Comparison of ENCODE assay signal across 10 cellular contexts in genomic region chr9:88988796-88989641, GRCh38. TPM values are rescaled to one million over a fixed set of nuclear protein-coding genes. Genes with fewer than 3 reads are reported as not detected.
DNase-seq lines count a peak whose midpoint lies in the region; ATAC-seq, FAIRE-seq and TF ChIP-seq lines count a peak whose summit lies in the region.
"Had no signal": no experiment of that assay in that cellular context is flagged by ENCODE, and none has a peak within 500 bp of the region (broad histone marks: within the 10 kb centered on the region; RNA-seq: fewer than 3 reads in every experiment).

No MANE protein-coding gene starts in this region.

- peaks cover 4% of the 10 kb centered on the region for H3K36me3 Mint-ChIP-seq in neural progenitor cell

- H3K4me2 ChIP-seq in neural progenitor cell: no peak overlapping the region

- no peak overlapping the region for H2AFZ ChIP-seq in neural progenitor cell (replicated peaks)
- H2AFZ ChIP-seq: parathyroid adenoma had no signal

- DNase-seq in Daoy (ENCODE audit: low read depth) (peak; percentile 49), LHCN-M2 (ENCODE audit: low read depth) (peak; percentile 13), bronchial epithelial cell (ENCODE audit: low read depth) (peak; percentile 79), neural progenitor cell (ENCODE audit: low spot score) (no peak), cortex of kidney (lab: John Stamatoyannopoulos, UW) (no peak), DMS53 (lab: John Stamatoyannopoulos, UW) (no peak), NCI-H345 (lab: John Stamatoyannopoulos, UW) (no peak)
- DNase-seq: NCI-H526 had no signal

- H3F3A ChIP-seq in neural progenitor cell (ENCODE audit: low read depth): peaks cover 16% of the 10 kb centered on the region

- no peak overlapping the region for H3K9ac ChIP-seq in neural progenitor cell
- H3K9ac ChIP-seq: parathyroid adenoma had no signal

- H3K27ac ChIP-seq in neural progenitor cell: no peak overlapping the region
- H3K27ac ChIP-seq: parathyroid adenoma had no signal

- peaks cover 21% of the 10 kb centered on the region for H4K20me1 ChIP-seq in neural progenitor cell (ENCODE audit: low read depth)

- H3K79me2 ChIP-seq in neural progenitor cell (ENCODE audit: low read depth): peaks cover 26% of the 10 kb centered on the region
- H3K79me2 ChIP-seq: parathyroid adenoma had no signal

- peak overlapping the region; percentile 54 for H3K4me3 Mint-ChIP-seq in neural progenitor cell

- H3K27me3 ChIP-seq in bronchial epithelial cell (ENCODE audit: control insufficient read depth, insufficient read depth, low read length) (no peaks in the 10 kb centered on the region), neural progenitor cell (no peaks in the 10 kb centered on the region)

- no peak for FAIRE-seq in bronchial epithelial cell (lab: Jason Lieb, UNC)

- H3K9me3 Mint-ChIP-seq in neural progenitor cell: peaks cover 3% of the 10 kb centered on the region

- H3K36me3 ChIP-seq in bronchial epithelial cell (ENCODE audit: control insufficient read depth, insufficient read depth, low read length): no peaks in the 10 kb centered on the region
- no peaks in the 10 kb centered on the region for H3K36me3 ChIP-seq in neural progenitor cell

- no peaks in the 10 kb centered on the region for H3K27me3 Mint-ChIP-seq in neural progenitor cell (ENCODE audit: insufficient read depth, low read depth)

- H3K4me3 ChIP-seq in bronchial epithelial cell (ENCODE audit: low read depth, low read length) (no peak overlapping the region), neural progenitor cell (no peak overlapping the region)

- peaks cover 32% of the 10 kb centered on the region for H3K4me1 ChIP-seq in neural progenitor cell
- H3K4me1 ChIP-seq: parathyroid adenoma had no signal

- TF ChIP-seq CTCF in bronchial epithelial cell (IDR thresholded peaks at IDR 0.05; ENCODE audit: insufficient read depth, low read length, severe bottlenecking): no peak
- TF ChIP-seq CTCF in neural progenitor cell (IDR thresholded peaks at IDR 0.05): no peak

- peaks cover 35% of the 10 kb centered on the region for H3K4me1 Mint-ChIP-seq in neural progenitor cell

- no peak for ATAC-seq in HG02763 (IDR thresholded peaks at IDR 0.05; ENCODE audit: unreplicated experiment)

- H3K9me3 ChIP-seq in neural progenitor cell (ENCODE audit: low read depth): no peaks in the 10 kb centered on the region

- peak overlapping the region; percentile 42 for H3K27ac Mint-ChIP-seq in neural progenitor cell

RNA-seq across cellular contexts. Expression of gene S1PR3, which starts 2.2 kb away (rescaled TPM):
- 13.1 and 13.7 TPM in 2 replicates for total RNA-seq in Daoy (2014; rRNA removed; shearing (Covaris generic))
- total RNA-seq in LHCN-M2 (2014; rRNA removed): 3.2 and 3.5 TPM in 2 replicates
- polyA plus RNA-seq in LHCN-M2 (2012): 1.7 TPM
- 0.26 and 0.79 TPM in 2 replicates for total RNA-seq in bronchial epithelial cell
- total RNA-seq in neural progenitor cell (ENCODE audit: low replicate concordance): 21.6 and 29.4 TPM in 2 replicates

Comparison
In these comparisons a context has a peak if more than half of its experiments do, and no peak if none do; other contexts are left out.
1. DNase-seq: peak in Daoy (single experiment), LHCN-M2 (single experiment) and bronchial epithelial cell (single experiment); none in neural progenitor cell (single experiment), cortex of kidney (single experiment), DMS53 (single experiment) and NCI-H345 (single experiment).